Comparison of ENCODE assay signal across 14 cellular contexts in the genomic region with DNA sequence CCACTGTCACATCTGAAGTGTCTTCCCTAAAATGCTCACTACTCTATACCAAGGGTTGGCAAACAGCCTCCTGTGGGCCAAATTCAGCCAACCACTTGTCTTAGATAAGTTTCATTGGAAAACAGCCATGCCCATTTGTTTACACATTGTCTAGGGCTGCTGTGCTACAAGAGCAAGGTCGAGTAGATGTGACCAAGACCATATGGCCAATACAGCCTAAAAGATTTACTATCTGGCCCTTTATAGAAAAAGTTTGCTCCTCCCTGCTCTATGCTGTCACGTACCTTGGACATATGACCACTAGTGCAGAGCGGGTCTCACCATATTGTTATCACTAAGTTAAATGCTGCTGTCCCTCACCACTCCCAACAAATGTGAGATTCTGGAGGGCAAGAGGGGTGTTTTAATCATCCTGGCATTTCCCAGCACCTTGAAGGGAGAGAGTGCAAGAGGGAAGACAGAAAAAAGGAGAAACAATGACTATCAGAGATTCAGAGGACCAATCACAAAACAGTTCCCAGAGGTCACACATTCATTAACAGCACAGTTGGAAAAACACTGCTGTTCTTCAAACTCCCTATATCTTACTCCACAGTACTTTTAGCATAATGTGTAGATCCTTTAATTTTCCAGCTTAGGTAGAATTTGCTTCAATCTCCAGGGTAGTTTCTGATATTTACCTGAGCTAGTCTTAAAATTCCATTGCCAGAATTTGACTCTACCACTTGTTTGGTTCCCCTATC. TPM values are rescaled to one million over a fixed set of nuclear protein-coding genes. Genes with fewer than 3 reads are reported as not detected.
DNase-seq lines count a peak whose midpoint lies in the region; ATAC-seq and TF ChIP-seq lines count a peak whose summit lies in the region.
"Had no signal": no experiment of that assay in that cellular context is flagged by ENCODE, and none has a peak within 500 bp of the region (broad histone marks: within the 10 kb centered on the region; RNA-seq: fewer than 3 reads in every experiment).

No MANE protein-coding gene starts in this region.

- CTCF ChIA-PET in activated CD8-positive, alpha-beta T cell treated with anti-CD3 and anti-CD28 coated beads for 36 hours (lab: Charles Lee): no interaction called here

- H3K36me3 ChIP-seq in body of pancreas (replicated peaks in 1 of 2; ENCODE audit: insufficient read depth in 1 of 2, low read depth in 2 of 2): peaks cover 0 to 9% of the 10 kb centered on the region in 2 donors
- H3K36me3 ChIP-seq in mucosa of descending colon (ENCODE audit: low read depth): no peaks in the 10 kb centered on the region
- H3K36me3 ChIP-seq: breast epithelium had no signal

- ATAC-seq in body of pancreas: peak; percentile 80
- ATAC-seq in mucosa of descending colon: peak; percentile 65
- ATAC-seq in activated CD8-positive, alpha-beta T cell treated with anti-CD3 and anti-CD28 coated beads for 36 hours: no peak
- ATAC-seq: sciatic nerve had no signal

- H3K27ac ChIP-seq in body of pancreas: peak overlapping the region; percentile 8 to 67 (median 37)
- H3K27ac ChIP-seq: breast epithelium, suprapubic skin had no signal

- intact Hi-C loops in body of pancreas (cut with DNase I) (no loop called here), mucosa of descending colon (cut with DNase I, micrococcal nuclease) (no loop called here)
- intact Hi-C loops in activated CD8-positive, alpha-beta T cell treated with anti-CD3 and anti-CD28 coated beads for 36 hours (cut with micrococcal nuclease): no loop called here

- no peak overlapping the region for H3K27ac Mint-ChIP-seq in activated CD8-positive, alpha-beta T cell treated with anti-CD3 and anti-CD28 coated beads for 36 hours

- TF ChIP-seq POLR2A in body of pancreas (IDR thresholded peaks at IDR 0.05): no peak

- TF ChIP-seq CTCF in body of pancreas (IDR thresholded peaks at IDR 0.05) (peak in 2 of 7 experiments; percentile 9 to 14), mucosa of descending colon (IDR thresholded peaks at IDR 0.05) (no peak)
- no peak for TF ChIP-seq CTCF in activated CD8-positive, alpha-beta T cell treated with anti-CD3 and anti-CD28 coated beads for 36 hours (IDR thresholded peaks at IDR 0.05)

- no peaks in the 10 kb centered on the region for H3K9me3 Mint-ChIP-seq in activated CD8-positive, alpha-beta T cell treated with anti-CD3 and anti-CD28 coated beads for 36 hours

- no peaks in the 10 kb centered on the region for H3K27me3 Mint-ChIP-seq in activated CD8-positive, alpha-beta T cell treated with anti-CD3 and anti-CD28 coated beads for 36 hours

- peaks cover 32% of the 10 kb centered on the region for H3K36me3 Mint-ChIP-seq in activated CD8-positive, alpha-beta T cell treated with anti-CD3 and anti-CD28 coated beads for 36 hours (ENCODE audit: low read depth)

- H3K4me1 ChIP-seq in body of pancreas: peaks cover 26% of the 10 kb centered on the region
- no peaks in the 10 kb centered on the region for H3K4me1 ChIP-seq in mucosa of descending colon (ENCODE audit: low read depth)
- H3K4me1 ChIP-seq: breast epithelium, suprapubic skin had no signal

- POLR2A ChIA-PET in activated CD8-positive, alpha-beta T cell treated with anti-CD3 and anti-CD28 coated beads for 36 hours (lab: Charles Lee): interaction anchor here (1.0 kb wide), 1 partner anchor 13 kb away, joined by 3 read pairs; a partner anchor contains a TSS

- no peak overlapping the region for H3K4me3 Mint-ChIP-seq in activated CD8-positive, alpha-beta T cell treated with anti-CD3 and anti-CD28 coated beads for 36 hours

- no peak overlapping the region for H3K4me3 ChIP-seq in body of pancreas
- H3K4me3 ChIP-seq in mucosa of descending colon: no peak overlapping the region
- H3K4me3 ChIP-seq: breast epithelium, suprapubic skin had no signal

- peaks cover 1% of the 10 kb centered on the region for H3K4me1 Mint-ChIP-seq in activated CD8-positive, alpha-beta T cell treated with anti-CD3 and anti-CD28 coated beads for 36 hours (ENCODE audit: low read depth)

- H3K9me3 ChIP-seq in body of pancreas (no peaks in the 10 kb centered on the region), mucosa of descending colon (no peaks in the 10 kb centered on the region)
- H3K9me3 ChIP-seq: breast epithelium, suprapubic skin had no signal

- H3K27me3 ChIP-seq in body of pancreas: no peaks in the 10 kb centered on the region
- H3K27me3 ChIP-seq: breast epithelium, suprapubic skin had no signal

- WGBS in body of pancreas, 2 donors: 26 to 33% methylated on average over 3 of the region's 3 CpGs

- DNase-seq in DMS 273 treated with DMSO at 0.1 percent for 48 hours (lab: John Stamatoyannopoulos, UW) (peak; percentile 21), NCI-H1105 treated with DMSO at 0.1 percent for 48 hours (lab: John Stamatoyannopoulos, UW) (peak; percentile 55), body of pancreas (peak; percentile 45 to 76 (median 64)), mucosa of descending colon (no peak), NCI-H1436 treated with DMSO at 0.1 percent for 48 hours (lab: John Stamatoyannopoulos, UW) (no peak)
- DNase-seq in activated T-cell treated with anti-CD3 and anti-CD28 coated beads, Interleukin-2, amount 50 U/mL, for 48 hours: no peak
- DNase-seq in activated CD8-positive, alpha-beta T cell treated with anti-CD3 and anti-CD28 coated beads for 36 hours: no peak
- DNase-seq: activated CD4-positive, CD25-positive, alpha-beta regulatory T cell treated with anti-CD3 and anti-CD28 coated beads, Interleukin-2, amount 50 U/mL, for 72 hours; midbrain; NCI-H1048; NCI-H82 had no signal

RNA-seq across cellular contexts. Expression of a gene that starts 13.2 kb away (rescaled TPM):
- total RNA-seq in body of pancreas (10 to 100 TPM; 14.8 to 19.4 TPM), mucosa of descending colon (10 to 100 TPM; 45.1 to 63.5 (median 48.2) TPM)
- 100 to 1,000 TPM; 104 to 110 TPM for total RNA-seq in activated CD8-positive, alpha-beta T cell treated with anti-CD3 and anti-CD28 coated beads for 36 hours

RNA-seq across cellular contexts. Expression of a gene that starts 17.2 kb away (rescaled TPM):
- 10 to 100 TPM; 11.9 to 12.9 TPM for total RNA-seq in body of pancreas
- total RNA-seq in mucosa of descending colon: 10 to 100 TPM; 29.5 to 48.1 (median 30.0) TPM
- total RNA-seq in activated CD8-positive, alpha-beta T cell treated with anti-CD3 and anti-CD28 coated beads for 36 hours: 10 to 100 TPM; 20.2 to 20.7 TPM

RNA-seq across cellular contexts. Expression of a gene that starts 38.5 kb away (rescaled TPM):
- 10 to 100 TPM; 22.6 to 26.7 TPM for total RNA-seq in body of pancreas
- total RNA-seq in mucosa of descending colon: 10 to 100 TPM; 23.0 to 27.7 (median 23.8) TPM
- total RNA-seq in activated CD8-positive, alpha-beta T cell treated with anti-CD3 and anti-CD28 coated beads for 36 hours: 10 to 100 TPM; 26.1 to 28.5 TPM

RNA-seq across cellular contexts. Expression of a gene that starts 48.9 kb away (rescaled TPM):
- total RNA-seq in body of pancreas: 1 to 10 TPM in 1 of 2 donors, not detected in 1; 2.1 TPM
- total RNA-seq in mucosa of descending colon: 10 to 100 TPM in 1 of 3 donors, 1 to 10 TPM in 2; 6.1 to 21.4 (median 7.0) TPM
- total RNA-seq in activated CD8-positive, alpha-beta T cell treated with anti-CD3 and anti-CD28 coated beads for 36 hours: 1 to 10 TPM; 1.7 to 2.4 TPM

Comparison
In these comparisons a context has a peak if more than half of its experiments do, and no peak if none do; other contexts are left out.
1. DNase-seq: peak in DMS 273 treated with DMSO at 0.1 percent for 48 hours (single experiment), NCI-H1105 treated with DMSO at 0.1 percent for 48 hours (single experiment) and body of pancreas (4 of 4); none in mucosa of descending colon (0 of 3), NCI-H1436 treated with DMSO at 0.1 percent for 48 hours (single experiment), activated T-cell treated with anti-CD3 and anti-CD28 coated beads, Interleukin-2, amount 50 U/mL, for 48 hours (0 of 2) and activated CD8-positive, alpha-beta T cell treated with anti-CD3 and anti-CD28 coated beads for 36 hours (single experiment).